8 cellular contexts compared by ENCODE assay signal in genomic region chr1:36306902-36307456, GRCh38. TPM values are rescaled to one million over a fixed set of nuclear protein-coding genes. Genes with fewer than 3 reads are reported as not detected.
DNase-seq lines count a peak whose midpoint lies in the region; ATAC-seq and TF ChIP-seq lines count a peak whose summit lies in the region.

No MANE protein-coding gene starts in this region.

- TF ChIP-seq CTCF in epithelial cell of proximal tubule (conservative IDR thresholded peaks at IDR 0.05; ENCODE audit: low read depth, low read length), result no peak

- DNase-seq in COLO668 (lab: John Stamatoyannopoulos, UW; ENCODE audit: unreplicated experiment) (peak; percentile 98), HS-5 (ENCODE audit: low read depth) (peak; percentile 75), NOMO-1 treated with DMSO at 0.1 percent for 48 hours (lab: John Stamatoyannopoulos, UW; ENCODE audit: unreplicated experiment) (peak; percentile 89), activated T-cell treated with anti-CD3 and anti-CD28 coated beads for 1 hour (ENCODE audit: low read depth) (peak; percentile 88), epithelial cell of proximal tubule (ENCODE audit: low read depth) (no peak)
- DNase-seq in stimulated activated CD8-positive, alpha-beta memory T cell treated with anti-CD3 and anti-CD28 coated beads, Interleukin-4, amount 100 ng/mL, for 4 hours (ENCODE audit: low read depth in 2 of 2, low spot score in 1 of 2), result peak; percentile 78 to 85

- no peaks in the 10 kb centered on the region for H3K27me3 ChIP-seq in mucosa of rectum (ENCODE audit: control insufficient read depth in 2 of 2, insufficient read depth in 2 of 2, low read length in 2 of 2)

- H3K4me3 ChIP-seq in epithelial cell of proximal tubule (ENCODE audit: low read depth, low read length) (peak overlapping the region; percentile 61), mucosa of rectum (ENCODE audit: low read length in 2 of 2) (peak overlapping the region; percentile 77 to 85)

- peaks cover 13% of the 10 kb centered on the region in 2 donors for H3K4me1 ChIP-seq in mucosa of rectum (ENCODE audit: control insufficient read depth in 2 of 2, insufficient read depth in 2 of 2, low read length in 2 of 2)

- H3K36me3 ChIP-seq in mucosa of rectum (ENCODE audit: control insufficient read depth in 2 of 2, insufficient read depth in 2 of 2, low read length in 2 of 2), result peaks cover 11 to 18% of the 10 kb centered on the region in 2 donors

- peak overlapping the region; percentile 74 to 85 for H3K9ac ChIP-seq in mucosa of rectum (ENCODE audit: low read depth in 1 of 2, low read length in 2 of 2)

- no peaks in the 10 kb centered on the region for H3K9me3 ChIP-seq in mucosa of rectum (ENCODE audit: control insufficient read depth in 2 of 2, low read length in 2 of 2)

- peak overlapping the region; percentile 89 to 90 for H3K27ac ChIP-seq in mucosa of rectum (ENCODE audit: low read depth in 2 of 2, low read length in 2 of 2)

- ATAC-seq in GM19468 (IDR thresholded peaks at IDR 0.05; ENCODE audit: extremely low read depth, unreplicated experiment), result peak; percentile 94

RNA-seq across cellular contexts. Expression of gene SH3D21, which starts 0.8 kb away (rescaled TPM):
- 4.0 and 20.3 TPM in 2 replicates for total RNA-seq in epithelial cell of proximal tubule

RNA-seq across cellular contexts. Expression of gene EVA1B, which starts 16.5 kb away (rescaled TPM):
- 179 and 259 TPM in 2 replicates for total RNA-seq in epithelial cell of proximal tubule
